ENCODE assay signal across 1 cellular context in genomic region chr3:122415762-122416654, GRCh38.
A peak's percentile ranks its signal among the peaks of the same experiment; 100 is the strongest.
TF ChIP-seq lines count a peak whose summit lies in the region.

Gene WDR5B (minus strand): TSS chr3:122416062. CDS start chr3:122415528, 534 bp downstream.

TF ChIP-seq in H1, 55 proteins besides CTCF, POLR2A, EP300 and RAD21 (continued from another document):
- TF ChIP-seq BCL11A (IDR thresholded peaks at IDR 0.05; ENCODE audit: low read depth in 2 of 2, low read length in 2 of 2) (no peak), KDM5A (IDR thresholded peaks at IDR 0.05; ENCODE audit: low read length) (no peak), TBP (IDR thresholded peaks at IDR 0.05; ENCODE audit: low read depth, low read length) (peak; percentile 86), TAF7 (optimal IDR thresholded peaks at IDR 0.05; ENCODE audit: borderline replicate concordance, low read depth, low read length) (peak; percentile 85), RXRA (IDR thresholded peaks at IDR 0.05; ENCODE audit: insufficient read depth, low read depth, low read length) (no peak), BRCA1 (IDR thresholded peaks at IDR 0.05; ENCODE audit: low read depth, low read length) (no peak), JUND (IDR thresholded peaks at IDR 0.05; ENCODE audit: low read length) (no peak), MAX (IDR thresholded peaks at IDR 0.05) (peak; percentile 76; the same call in 1 of the 2 replicates), HDAC6 (IDR thresholded peaks at IDR 0.05; ENCODE audit: low read depth, low read length) (no peak), CHD1 (IDR thresholded peaks at IDR 0.05; ENCODE audit: low read depth, low read length) (no peak), SP4 (IDR thresholded peaks at IDR 0.05; ENCODE audit: low read length) (no peak), JUN (IDR thresholded peaks at IDR 0.05; ENCODE audit: low read depth, low read length) (no peak), RNF2 (IDR thresholded peaks at IDR 0.05; ENCODE audit: borderline replicate concordance, low read depth, low read length, missing control alignments, poor library complexity, severe bottlenecking) (no peak), KDM1A (IDR thresholded peaks at IDR 0.05; ENCODE audit: borderline replicate concordance, low read length) (no peak), RBBP5 (IDR thresholded peaks at IDR 0.05; ENCODE audit: borderline replicate concordance, low read depth, low read length) (no peak; the same call in 1 of the 2 replicates), ASH2L (IDR thresholded peaks at IDR 0.05; ENCODE audit: low read length) (peak; percentile 95), SIN3A (conservative IDR thresholded peaks at IDR 0.05 in 1 of 2, IDR thresholded peaks at IDR 0.05 in 1 of 2; ENCODE audit: low read depth in 1 of 2, low read length in 2 of 2) (peak in 1 of 2 experiments; percentile 91; a peak in 3 of 4 replicates), GABPA (IDR thresholded peaks at IDR 0.05; ENCODE audit: borderline replicate concordance, insufficient read depth, low read length) (peak; percentile 47; the same call in 1 of the 2 replicates), RFX5 (IDR thresholded peaks at IDR 0.05; ENCODE audit: borderline replicate concordance, low read depth, low read length) (no peak), SIRT6 (IDR thresholded peaks at IDR 0.05; ENCODE audit: low read length) (no peak), POLR2AphosphoS5 (IDR thresholded peaks at IDR 0.05; ENCODE audit: low read depth, low read length) (peak; percentile 95), NANOG (IDR thresholded peaks at IDR 0.05; ENCODE audit: insufficient read depth, low read depth, low read length, poor library complexity, severe bottlenecking) (no peak), KDM4A (IDR thresholded peaks at IDR 0.05; ENCODE audit: low read depth, low read length, severe bottlenecking) (peak; percentile 67), E2F6 (IDR thresholded peaks at IDR 0.05) (peak; percentile 24; the same call in 1 of the 2 replicates), YY1 (IDR thresholded peaks at IDR 0.05; ENCODE audit: low read depth, low read length) (peak; percentile 61), PHF8 (conservative IDR thresholded peaks at IDR 0.05; ENCODE audit: low read depth, low read length) (peak; percentile 92), EGR1 (IDR thresholded peaks at IDR 0.05; ENCODE audit: borderline replicate concordance, low read depth, low read length) (no peak), ZNF274 (IDR thresholded peaks at IDR 0.05; ENCODE audit: borderline replicate concordance, extremely low read depth, low read length) (no peak), ATF3 (IDR thresholded peaks at IDR 0.05; ENCODE audit: insufficient read depth, low read depth, low read length) (no peak), CTBP2 (IDR thresholded peaks at IDR 0.05; ENCODE audit: borderline replicate concordance, insufficient read depth, insufficient read length, low read length) (no peak), BACH1 (IDR thresholded peaks at IDR 0.05; ENCODE audit: low read length) (no peak), CHD7 (IDR thresholded peaks at IDR 0.05; ENCODE audit: insufficient replicate concordance, low read length) (no peak), CBX5 (IDR thresholded peaks at IDR 0.05; ENCODE audit: low read depth, low read length) (no peak), SIX5 (IDR thresholded peaks at IDR 0.05; ENCODE audit: low read depth, low read length) (no peak), CEBPB (IDR thresholded peaks at IDR 0.05; ENCODE audit: low read depth, low read length) (no peak), POU5F1 (IDR thresholded peaks at IDR 0.05; ENCODE audit: low read depth, low read length) (no peak)
